Comparison of ENCODE assay signal across 21 cellular contexts in genomic region chr2:128160616-128161275, GRCh38.
DNase-seq lines count a peak whose midpoint lies in the region; ATAC-seq and TF ChIP-seq lines count a peak whose summit lies in the region.
"Had no signal": no experiment of that assay in that cellular context is flagged by ENCODE, and none has a peak within 500 bp of the region (broad histone marks: within the 10 kb centered on the region; RNA-seq: fewer than 3 reads in every experiment).

No MANE protein-coding gene starts in this region.

- ATAC-seq in stimulated activated effector memory CD8-positive, alpha-beta T cell treated with anti-CD3 and anti-CD28 coated beads, Interleukin-12 subunit alpha, Interleukin-12 subunit beta, amount 100 ng/mL, for 72 hours: no peak
- ATAC-seq: SK-N-SH treated with all-trans-retinoic acid at 6 μM for 48 hours had no signal

- no peak overlapping the region for H3K4me3 ChIP-seq in LNCaP clone FGC (ENCODE audit: low read depth, low read length)

- H3K9me3 Mint-ChIP-seq in stimulated activated effector memory CD8-positive, alpha-beta T cell treated with anti-CD3 and anti-CD28 coated beads, Interleukin-12 subunit alpha, Interleukin-12 subunit beta, amount 100 ng/mL, for 72 hours: no peaks in the 10 kb centered on the region
- H3K9me3 Mint-ChIP-seq in progenitor cell of endocrine pancreas (ENCODE audit: low read depth): no peaks in the 10 kb centered on the region
- H3K9me3 Mint-ChIP-seq: CD8-positive, alpha-beta memory T cell had no signal

- DNase-seq in DMS79 (lab: John Stamatoyannopoulos, UW) (peak; percentile 75), LNCaP clone FGC (ENCODE audit: low read depth) (peak; percentile 53), cerebellar cortex (ENCODE audit: low spot score) (peak; percentile 49), C1 segment of cervical spinal cord (lab: John Stamatoyannopoulos, UW) (no peak), HuH-7 (ENCODE audit: low spot score) (no peak), progenitor cell of endocrine pancreas (ENCODE audit: low spot score, unreplicated experiment) (no peak)
- DNase-seq in stimulated activated effector memory CD8-positive, alpha-beta T cell treated with anti-CD3 and anti-CD28 coated beads, Interleukin-12 subunit alpha, Interleukin-12 subunit beta, amount 100 ng/mL, for 72 hours (ENCODE audit: low spot score in 2 of 2): no peak
- DNase-seq: Calu3; CD8-positive, alpha-beta memory T cell; DMS153; GF-D8; NCI-H1092 treated with DMSO at 0.1 percent for 48 hours; NCI-H1436 treated with DMSO at 0.1 percent for 48 hours; NCI-H2029; NCI-H2171; NCI-H345; NCI-H524; NCI-H774; NK-92 treated with Interleukin-12 subunit alpha and Interleukin-12 subunit beta, amount 100 ng/mL, for 24 hours; SIG-M5 had no signal

- peaks cover 100% of the 10 kb centered on the region for H3K36me3 Mint-ChIP-seq in stimulated activated effector memory CD8-positive, alpha-beta T cell treated with anti-CD3 and anti-CD28 coated beads, Interleukin-12 subunit alpha, Interleukin-12 subunit beta, amount 100 ng/mL, for 72 hours
- H3K36me3 Mint-ChIP-seq in progenitor cell of endocrine pancreas (ENCODE audit: insufficient read depth): peaks cover 13% of the 10 kb centered on the region

- TF ChIP-seq CTCF in LNCaP clone FGC (IDR thresholded peaks at IDR 0.05; ENCODE audit: control insufficient read depth, extremely low read depth, insufficient read depth): no peak
- no peak for TF ChIP-seq CTCF in progenitor cell of endocrine pancreas (IDR thresholded peaks at IDR 0.05; ENCODE audit: unreplicated experiment)

- no peak overlapping the region for H3K4me3 Mint-ChIP-seq in stimulated activated effector memory CD8-positive, alpha-beta T cell treated with anti-CD3 and anti-CD28 coated beads, Interleukin-12 subunit alpha, Interleukin-12 subunit beta, amount 100 ng/mL, for 72 hours
- H3K4me3 Mint-ChIP-seq in progenitor cell of endocrine pancreas (ENCODE audit: low read depth): no peak overlapping the region
- H3K4me3 Mint-ChIP-seq: CD8-positive, alpha-beta memory T cell had no signal

- H3K27ac Mint-ChIP-seq in stimulated activated effector memory CD8-positive, alpha-beta T cell treated with anti-CD3 and anti-CD28 coated beads, Interleukin-12 subunit alpha, Interleukin-12 subunit beta, amount 100 ng/mL, for 72 hours: peak overlapping the region; percentile 38
- no peak overlapping the region for H3K27ac Mint-ChIP-seq in progenitor cell of endocrine pancreas
- H3K27ac Mint-ChIP-seq: CD8-positive, alpha-beta memory T cell had no signal

- H3K27me3 Mint-ChIP-seq in progenitor cell of endocrine pancreas: no peaks in the 10 kb centered on the region
- H3K27me3 Mint-ChIP-seq: CD8-positive, alpha-beta memory T cell had no signal

- H3K4me1 Mint-ChIP-seq in stimulated activated effector memory CD8-positive, alpha-beta T cell treated with anti-CD3 and anti-CD28 coated beads, Interleukin-12 subunit alpha, Interleukin-12 subunit beta, amount 100 ng/mL, for 72 hours: no peaks in the 10 kb centered on the region
- H3K4me1 Mint-ChIP-seq in progenitor cell of endocrine pancreas (ENCODE audit: low read depth): no peaks in the 10 kb centered on the region

Comparison
In these comparisons a context has a peak if more than half of its experiments do, and no peak if none do; other contexts are left out.
1. DNase-seq: peak in DMS79 (single experiment), LNCaP clone FGC (single experiment) and cerebellar cortex (single experiment); none in stimulated activated effector memory CD8-positive, alpha-beta T cell treated with anti-CD3 and anti-CD28 coated beads, Interleukin-12 subunit alpha, Interleukin-12 subunit beta, amount 100 ng/mL, for 72 hours (0 of 2), C1 segment of cervical spinal cord (0 of 14), HuH-7 (single experiment) and progenitor cell of endocrine pancreas (single experiment).